In genomic region chr15:58870451-58870850, GRCh38 we compare ENCODE assay signal across 30 cellular contexts.
DNase-seq lines count a peak whose midpoint lies in the region; ATAC-seq and TF ChIP-seq lines count a peak whose summit lies in the region.
"Had no signal": no experiment of that assay in that cellular context is flagged by ENCODE, and none has a peak within 500 bp of the region (broad histone marks: within the 10 kb centered on the region; RNA-seq: fewer than 3 reads in every experiment).

No MANE protein-coding gene starts in this region.

- no peak for ATAC-seq in HG02763 (IDR thresholded peaks at IDR 0.05; ENCODE audit: unreplicated experiment)
- ATAC-seq: activated CD4-positive, alpha-beta T cell treated with anti-CD3 and anti-CD28 coated beads for 36 hours; activated naive CD8-positive, alpha-beta T cell treated with anti-CD3 and anti-CD28 coated beads, Interleukin-2, amount 50 U/mL, for 24 hours; effector memory CD8-positive, alpha-beta T cell; left cardiac atrium had no signal

- no peak for TF ChIP-seq CTCF in epithelial cell of esophagus (IDR thresholded peaks at IDR 0.05; ENCODE audit: insufficient read depth, low read depth, low read length, missing control alignments)

- H3K4me3 ChIP-seq in epithelial cell of esophagus (ENCODE audit: low read length), result no peak overlapping the region
- H3K4me3 ChIP-seq: coronary artery, esophagus muscularis mucosa, stomach, tibial nerve had no signal

- peak; percentile 37 to 61 for DNase-seq in NOMO-1 (lab: John Stamatoyannopoulos, UW; ENCODE audit: unreplicated experiment in 2 of 2)
- DNase-seq in NOMO-1 treated with dmso at 0.1 percent for 144 hours (lab: John Stamatoyannopoulos, UW; ENCODE audit: unreplicated experiment), result no peak
- peak; percentile 50 for DNase-seq in NOMO-1 treated with DMSO at 0.1 percent for 48 hours (lab: John Stamatoyannopoulos, UW; ENCODE audit: unreplicated experiment)
- peak; percentile 51 for DNase-seq in epithelial cell of esophagus (ENCODE audit: low read depth)
- no peak for DNase-seq in COLO829 (ENCODE audit: low spot score)
- no peak for DNase-seq in GOT3 (lab: John Stamatoyannopoulos, UW)
- no peak for DNase-seq in anterior cingulate cortex (lab: John Stamatoyannopoulos, UW)
- DNase-seq: activated CD4-positive, alpha-beta T cell treated with anti-CD3 and anti-CD28 coated beads for 36 hours; activated gamma-delta T cell; activated naive CD8-positive, alpha-beta T cell treated with anti-CD3 and anti-CD28 coated beads, Interleukin-2, amount 50 U/mL, for 24 hours; activated T-cell treated with anti-CD3 and anti-CD28 coated beads, Interleukin-2, amount 50 U/mL, for 1 hour; brain microvascular endothelial cell; CD8-positive, alpha-beta memory T cell; DMS79 treated with DMSO at 0.1 percent for 48 hours; effector memory CD8-positive, alpha-beta T cell; H7; KBM-7; left cardiac atrium; mammary epithelial cell; NCI-H1048; NCI-H187; NCI-H526; RPMI8226; SK-N-SH; stomach; T-helper 2 cell had no signal

Comparison
In these comparisons a context has a peak if more than half of its experiments do, and no peak if none do; other contexts are left out.
1. DNase-seq: peak in NOMO-1 (2 of 2), NOMO-1 treated with DMSO at 0.1 percent for 48 hours (single experiment) and epithelial cell of esophagus (single experiment); none in NOMO-1 treated with dmso at 0.1 percent for 144 hours (single experiment), COLO829 (single experiment), GOT3 (single experiment) and anterior cingulate cortex (0 of 58).